In genomic region chr14:67626131-67626530, GRCh38 we compare ENCODE assay signal across 5 cellular contexts. TPM values are rescaled to one million over a fixed set of nuclear protein-coding genes. Genes with fewer than 3 reads are reported as not detected.
A peak's percentile ranks its signal among the peaks of the same experiment; 100 is the strongest.
DNase-seq lines count a peak whose midpoint lies in the region; ATAC-seq and TF ChIP-seq lines count a peak whose summit lies in the region.
"Not testable (repeated sequence)": the region's sequence is repeated elsewhere in the genome, so short reads cannot be mapped to it uniquely, and the experiment has no call there.

No MANE protein-coding gene starts in this region.

- not testable (repeated sequence) for H3K27me3 Mint-ChIP-seq in activated CD8-positive, alpha-beta T cell treated with anti-CD3 and anti-CD28 coated beads for 36 hours; activated CD8-positive, alpha-beta memory T cell treated with anti-CD3 and anti-CD28 coated beads, Interleukin-2, amount 10 ng/mL, durations not matched to agents 7 days and 5 days; activated naive CD8-positive, alpha-beta T cell treated with anti-CD3 and anti-CD28 coated beads, Interleukin-2, amount 50 U/mL, for 24 hours; natural killer cell treated with Interleukin-12 subunit alpha and Interleukin-12 subunit beta and Interleukin-15 and Interleukin-18, amount 100 ng/mL, for 72 hours

- H3K4me1 Mint-ChIP-seq in activated CD8-positive, alpha-beta T cell treated with anti-CD3 and anti-CD28 coated beads for 36 hours (ENCODE audit: low read depth): not testable (repeated sequence)
- peaks cover 15% of the 10 kb centered on the region for H3K4me1 Mint-ChIP-seq in activated CD8-positive, alpha-beta memory T cell treated with anti-CD3 and anti-CD28 coated beads, Interleukin-2, amount 10 ng/mL, durations not matched to agents 7 days and 5 days
- H3K4me1 Mint-ChIP-seq in activated naive CD8-positive, alpha-beta T cell treated with anti-CD3 and anti-CD28 coated beads, Interleukin-2, amount 50 U/mL, for 24 hours: peaks cover 14% of the 10 kb centered on the region
- H3K4me1 Mint-ChIP-seq in natural killer cell treated with Interleukin-12 subunit alpha and Interleukin-12 subunit beta and Interleukin-15 and Interleukin-18, amount 100 ng/mL, for 72 hours (ENCODE audit: low read depth in 2 of 2): peaks cover 10 to 12% of the 10 kb centered on the region in 2 donors

- CTCF ChIA-PET in activated CD8-positive, alpha-beta T cell treated with anti-CD3 and anti-CD28 coated beads for 36 hours (lab: Charles Lee); activated CD8-positive, alpha-beta memory T cell treated with anti-CD3 and anti-CD28 coated beads, Interleukin-2, amount 10 ng/mL, durations not matched to agents 7 days and 5 days (lab: Charles Lee): not testable (repeated sequence)

- H3K36me3 Mint-ChIP-seq in activated CD8-positive, alpha-beta T cell treated with anti-CD3 and anti-CD28 coated beads for 36 hours (ENCODE audit: low read depth); activated CD8-positive, alpha-beta memory T cell treated with anti-CD3 and anti-CD28 coated beads, Interleukin-2, amount 10 ng/mL, durations not matched to agents 7 days and 5 days; activated naive CD8-positive, alpha-beta T cell treated with anti-CD3 and anti-CD28 coated beads, Interleukin-2, amount 50 U/mL, for 24 hours (ENCODE audit: low read depth); natural killer cell treated with Interleukin-12 subunit alpha and Interleukin-12 subunit beta and Interleukin-15 and Interleukin-18, amount 100 ng/mL, for 72 hours: not testable (repeated sequence)

- not testable (repeated sequence) for DNase-seq in activated CD8-positive, alpha-beta T cell treated with anti-CD3 and anti-CD28 coated beads for 36 hours; activated CD8-positive, alpha-beta memory T cell treated with anti-CD3 and anti-CD28 coated beads, Interleukin-2, amount 10 ng/mL, durations not matched to agents 7 days and 5 days; activated naive CD8-positive, alpha-beta T cell treated with anti-CD3 and anti-CD28 coated beads, Interleukin-2, amount 50 U/mL, for 24 hours; natural killer cell treated with Interleukin-12 subunit alpha and Interleukin-12 subunit beta and Interleukin-15 and Interleukin-18, amount 100 ng/mL, for 72 hours (ENCODE audit: low spot score); stimulated activated naive CD8-positive, alpha-beta T cell treated with anti-CD3 and anti-CD28 coated beads, Interleukin-15, Interleukin-2, amounts not matched to agents 100 U/mL and 50 U/mL, for 24 hours

- POLR2A ChIA-PET in activated CD8-positive, alpha-beta T cell treated with anti-CD3 and anti-CD28 coated beads for 36 hours (lab: Charles Lee): not testable (repeated sequence)

- H3K27ac Mint-ChIP-seq in activated CD8-positive, alpha-beta T cell treated with anti-CD3 and anti-CD28 coated beads for 36 hours; activated CD8-positive, alpha-beta memory T cell treated with anti-CD3 and anti-CD28 coated beads, Interleukin-2, amount 10 ng/mL, durations not matched to agents 7 days and 5 days; activated naive CD8-positive, alpha-beta T cell treated with anti-CD3 and anti-CD28 coated beads, Interleukin-2, amount 50 U/mL, for 24 hours; natural killer cell treated with Interleukin-12 subunit alpha and Interleukin-12 subunit beta and Interleukin-15 and Interleukin-18, amount 100 ng/mL, for 72 hours: not testable (repeated sequence)

- peak; percentile 57 for ATAC-seq in activated CD8-positive, alpha-beta T cell treated with anti-CD3 and anti-CD28 coated beads for 36 hours
- peak; percentile 25 for ATAC-seq in activated CD8-positive, alpha-beta memory T cell treated with anti-CD3 and anti-CD28 coated beads, Interleukin-2, amount 10 ng/mL, durations not matched to agents 7 days and 5 days
- ATAC-seq in activated naive CD8-positive, alpha-beta T cell treated with anti-CD3 and anti-CD28 coated beads, Interleukin-2, amount 50 U/mL, for 24 hours: peak; percentile 40
- peak; percentile 48 to 62 for ATAC-seq in natural killer cell treated with Interleukin-12 subunit alpha and Interleukin-12 subunit beta and Interleukin-15 and Interleukin-18, amount 100 ng/mL, for 72 hours
- ATAC-seq in stimulated activated naive CD8-positive, alpha-beta T cell treated with anti-CD3 and anti-CD28 coated beads, Interleukin-15, Interleukin-2, amounts not matched to agents 100 U/mL and 50 U/mL, for 24 hours: peak; percentile 42

- intact Hi-C loops in activated CD8-positive, alpha-beta T cell treated with anti-CD3 and anti-CD28 coated beads for 36 hours (cut with micrococcal nuclease): not testable (repeated sequence)

- H3K9me3 Mint-ChIP-seq in activated CD8-positive, alpha-beta T cell treated with anti-CD3 and anti-CD28 coated beads for 36 hours; activated CD8-positive, alpha-beta memory T cell treated with anti-CD3 and anti-CD28 coated beads, Interleukin-2, amount 10 ng/mL, durations not matched to agents 7 days and 5 days (ENCODE audit: low read depth); activated naive CD8-positive, alpha-beta T cell treated with anti-CD3 and anti-CD28 coated beads, Interleukin-2, amount 50 U/mL, for 24 hours; natural killer cell treated with Interleukin-12 subunit alpha and Interleukin-12 subunit beta and Interleukin-15 and Interleukin-18, amount 100 ng/mL, for 72 hours: not testable (repeated sequence)

- H3K4me3 Mint-ChIP-seq in activated CD8-positive, alpha-beta T cell treated with anti-CD3 and anti-CD28 coated beads for 36 hours; activated CD8-positive, alpha-beta memory T cell treated with anti-CD3 and anti-CD28 coated beads, Interleukin-2, amount 10 ng/mL, durations not matched to agents 7 days and 5 days; activated naive CD8-positive, alpha-beta T cell treated with anti-CD3 and anti-CD28 coated beads, Interleukin-2, amount 50 U/mL, for 24 hours; natural killer cell treated with Interleukin-12 subunit alpha and Interleukin-12 subunit beta and Interleukin-15 and Interleukin-18, amount 100 ng/mL, for 72 hours: not testable (repeated sequence)

- not testable (repeated sequence) for TF ChIP-seq CTCF in activated CD8-positive, alpha-beta T cell treated with anti-CD3 and anti-CD28 coated beads for 36 hours (IDR thresholded peaks at IDR 0.05)

RNA-seq across cellular contexts. Expression of gene ARG2, which starts 6.4 kb away (rescaled TPM):
- total RNA-seq in activated CD8-positive, alpha-beta T cell treated with anti-CD3 and anti-CD28 coated beads for 36 hours: 1 to 10 TPM; 9.9 TPM
- total RNA-seq in activated CD8-positive, alpha-beta memory T cell treated with anti-CD3 and anti-CD28 coated beads, Interleukin-2, amount 10 ng/mL, durations not matched to agents 7 days and 5 days: 10 to 100 TPM in 1 of 2 experiments, 1 to 10 TPM in 1; 6.2 to 13.6 TPM
- 1 to 10 TPM; 4.3 to 8.0 TPM for total RNA-seq in natural killer cell treated with Interleukin-12 subunit alpha and Interleukin-12 subunit beta and Interleukin-15 and Interleukin-18, amount 100 ng/mL, for 72 hours

RNA-seq across cellular contexts. Expression of gene PIGH, which starts 26.1 kb away (rescaled TPM):
- 10 to 100 TPM; 20.3 to 21.9 TPM for total RNA-seq in activated CD8-positive, alpha-beta T cell treated with anti-CD3 and anti-CD28 coated beads for 36 hours
- total RNA-seq in activated CD8-positive, alpha-beta memory T cell treated with anti-CD3 and anti-CD28 coated beads, Interleukin-2, amount 10 ng/mL, durations not matched to agents 7 days and 5 days: 10 to 100 TPM; 16.3 to 17.1 TPM
- total RNA-seq in natural killer cell treated with Interleukin-12 subunit alpha and Interleukin-12 subunit beta and Interleukin-15 and Interleukin-18, amount 100 ng/mL, for 72 hours: 10 to 100 TPM; 30.1 to 37.4 TPM

RNA-seq across cellular contexts. Expression of gene VTI1B, which starts 48.3 kb away (rescaled TPM):
- total RNA-seq in activated CD8-positive, alpha-beta T cell treated with anti-CD3 and anti-CD28 coated beads for 36 hours: 10 to 100 TPM; 57.3 to 59.7 TPM
- total RNA-seq in activated CD8-positive, alpha-beta memory T cell treated with anti-CD3 and anti-CD28 coated beads, Interleukin-2, amount 10 ng/mL, durations not matched to agents 7 days and 5 days: 10 to 100 TPM; 69.2 to 73.5 TPM
- 10 to 100 TPM; 73.5 to 76.6 TPM for total RNA-seq in natural killer cell treated with Interleukin-12 subunit alpha and Interleukin-12 subunit beta and Interleukin-15 and Interleukin-18, amount 100 ng/mL, for 72 hours
